Comparison of ENCODE assay signal across 1 cellular context in the genomic region with DNA sequence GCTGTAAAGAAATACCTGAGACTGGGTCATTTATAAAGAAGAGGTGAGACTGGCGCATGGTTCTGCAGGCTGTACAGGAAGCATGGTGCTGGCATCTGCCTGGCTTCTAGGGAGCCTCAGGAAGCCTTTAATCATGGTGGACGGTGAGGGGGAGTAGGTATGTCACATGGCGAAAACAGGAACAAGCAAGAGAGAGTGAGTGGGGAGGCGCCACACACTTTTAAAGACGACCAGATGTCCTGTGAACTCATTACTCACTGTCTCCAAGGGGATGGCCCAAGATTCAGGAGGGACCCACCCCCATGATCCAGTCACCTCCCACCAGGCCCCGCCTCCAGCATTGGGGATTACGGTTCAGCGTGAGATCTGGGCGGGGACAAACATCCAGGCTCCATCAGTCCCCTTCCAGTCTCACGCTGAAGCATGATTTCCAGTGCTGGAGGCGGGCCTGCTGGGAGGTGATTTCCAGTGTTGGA.
TF ChIP-seq lines count a peak whose summit lies in the region.

No MANE protein-coding gene starts in this region.

TF ChIP-seq in H1, 55 proteins besides CTCF, POLR2A, EP300 and RAD21:
- TF ChIP-seq, protein P1, sequence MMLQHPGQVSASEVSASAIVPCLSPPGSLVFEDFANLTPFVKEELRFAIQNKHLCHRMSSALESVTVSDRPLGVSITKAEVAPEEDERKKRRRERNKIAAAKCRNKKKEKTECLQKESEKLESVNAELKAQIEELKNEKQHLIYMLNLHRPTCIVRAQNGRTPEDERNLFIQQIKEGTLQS (IDR thresholded peaks at IDR 0.05; ENCODE audit: insufficient read depth, low read depth, low read length): no peak
- TF ChIP-seq JUND (IDR thresholded peaks at IDR 0.05; ENCODE audit: low read length): no peak
- TF ChIP-seq NRF1 (IDR thresholded peaks at IDR 0.05; ENCODE audit: low read depth, low read length): no peak
- TF ChIP-seq SP1 (IDR thresholded peaks at IDR 0.05; ENCODE audit: low read depth, low read length): no peak
- TF ChIP-seq, protein P2, sequence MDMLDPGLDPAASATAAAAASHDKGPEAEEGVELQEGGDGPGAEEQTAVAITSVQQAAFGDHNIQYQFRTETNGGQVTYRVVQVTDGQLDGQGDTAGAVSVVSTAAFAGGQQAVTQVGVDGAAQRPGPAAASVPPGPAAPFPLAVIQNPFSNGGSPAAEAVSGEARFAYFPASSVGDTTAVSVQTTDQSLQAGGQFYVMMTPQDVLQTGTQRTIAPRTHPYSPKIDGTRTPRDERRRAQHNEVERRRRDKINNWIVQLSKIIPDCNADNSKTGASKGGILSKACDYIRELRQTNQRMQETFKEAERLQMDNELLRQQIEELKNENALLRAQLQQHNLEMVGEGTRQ (IDR thresholded peaks at IDR 0.05; ENCODE audit: low read length): no peak
- TF ChIP-seq SIN3A (conservative IDR thresholded peaks at IDR 0.05 in 1 of 2, IDR thresholded peaks at IDR 0.05 in 1 of 2; ENCODE audit: low read depth in 1 of 2, low read length in 2 of 2): no peak
- TF ChIP-seq KDM5A (IDR thresholded peaks at IDR 0.05; ENCODE audit: low read length): no peak
- TF ChIP-seq HDAC2 (IDR thresholded peaks at IDR 0.05; ENCODE audit: borderline replicate concordance in 1 of 2, low read depth in 2 of 2, low read length in 2 of 2): no peak
- no peak for TF ChIP-seq FOSL1 (IDR thresholded peaks at IDR 0.05; ENCODE audit: insufficient read depth, low read depth, low read length)
